In genomic region chr12:15545329-15545728, GRCh38 we compare ENCODE assay signal across 16 cellular contexts.
DNase-seq lines count a peak whose midpoint lies in the region; ATAC-seq and TF ChIP-seq lines count a peak whose summit lies in the region.
"Had no signal": no experiment of that assay in that cellular context is flagged by ENCODE, and none has a peak within 500 bp of the region (broad histone marks: within the 10 kb centered on the region; RNA-seq: fewer than 3 reads in every experiment).

No MANE protein-coding gene starts in this region.

- no peak for DNase-seq in activated naive CD4-positive, alpha-beta T cell treated with anti-CD3 and anti-CD28 coated beads, Interleukin-2, amount 10 ng/mL, durations not matched to agents 7 days and 5 days
- DNase-seq in activated naive CD4-positive, alpha-beta T cell (lab: John Stamatoyannopoulos, UW) = no peak
- DNase-seq in T-cell (no peak), upper lobe of left lung (no peak), testis (no peak), H4 (ENCODE audit: low spot score) (no peak), germinal center (ENCODE audit: low spot score) (no peak)
- DNase-seq in effector memory CD4-positive, alpha-beta T cell = no peak
- DNase-seq: effector CD4-positive, alpha-beta T cell; islet precursor cell; mesendoderm; NCI-H2081 treated with DMSO at 0.1 percent for 48 hours; NCI-H526; PC-9; stomach had no signal

- no peaks in the 10 kb centered on the region for H3K27me3 ChIP-seq in effector memory CD4-positive, alpha-beta T cell (replicated peaks; ENCODE audit: control insufficient read depth, insufficient read depth, low read length, poor library complexity, severe bottlenecking)
- H3K27me3 ChIP-seq in upper lobe of left lung = no peaks in the 10 kb centered on the region
- H3K27me3 ChIP-seq in testis = no peaks in the 10 kb centered on the region
- H3K27me3 ChIP-seq: stomach had no signal

- peaks cover 42% of the 10 kb centered on the region for H3K36me3 Mint-ChIP-seq in activated naive CD4-positive, alpha-beta T cell treated with anti-CD3 and anti-CD28 coated beads, Interleukin-2, amount 10 ng/mL, durations not matched to agents 7 days and 5 days
- H3K36me3 Mint-ChIP-seq in T-cell = peaks cover 6% of the 10 kb centered on the region

- H3K9me3 Mint-ChIP-seq in activated naive CD4-positive, alpha-beta T cell treated with anti-CD3 and anti-CD28 coated beads, Interleukin-2, amount 10 ng/mL, durations not matched to agents 7 days and 5 days = peaks cover 11% of the 10 kb centered on the region
- H3K9me3 Mint-ChIP-seq in T-cell = peaks cover 0 to 2% (median 0%) of the 10 kb centered on the region in 3 donors

- intact Hi-C loops in testis (cut with DNase I; ENCODE audit: low total_unique reads) = no loop called here

- TF ChIP-seq CTCF in upper lobe of left lung (IDR thresholded peaks at IDR 0.05) (no peak), testis (IDR thresholded peaks at IDR 0.05) (no peak)

- peaks cover 27% of the 10 kb centered on the region for H3K4me1 ChIP-seq in effector memory CD4-positive, alpha-beta T cell (ENCODE audit: control insufficient read depth, insufficient read depth, low read length, poor library complexity, severe bottlenecking)
- H3K4me1 ChIP-seq in upper lobe of left lung = peaks cover 0 to 3% (median 0%) of the 10 kb centered on the region in 4 donors
- peaks cover 5% of the 10 kb centered on the region for H3K4me1 ChIP-seq in testis

- H3K4me3 Mint-ChIP-seq in activated naive CD4-positive, alpha-beta T cell treated with anti-CD3 and anti-CD28 coated beads, Interleukin-2, amount 10 ng/mL, durations not matched to agents 7 days and 5 days = no peak overlapping the region
- peak overlapping the region in 2 of 3 donors; percentile 41 to 43 for H3K4me3 Mint-ChIP-seq in T-cell

- POLR2A ChIA-PET in T-cell (lab: Charles Lee) = interaction anchor here (0.6 to 1.5 kb wide), 3 partner anchors 18 to 1133 kb away, joined by 3 read pairs; no protein-coding TSS in a partner anchor

- peak overlapping the region; percentile 100 for H3K27ac Mint-ChIP-seq in activated naive CD4-positive, alpha-beta T cell treated with anti-CD3 and anti-CD28 coated beads, Interleukin-2, amount 10 ng/mL, durations not matched to agents 7 days and 5 days
- H3K27ac Mint-ChIP-seq in T-cell = peak overlapping the region; percentile 97 to 98

- H3K27ac ChIP-seq in effector memory CD4-positive, alpha-beta T cell (ENCODE audit: insufficient read depth, low read length, poor library complexity, severe bottlenecking) = peak overlapping the region; percentile 54
- H3K27ac ChIP-seq in upper lobe of left lung (peak overlapping the region in 3 of 4 donors; percentile 28 to 69 (median 38)), testis (no peak overlapping the region)
- H3K27ac ChIP-seq: PC-9, SK-N-MC had no signal

- no peaks in the 10 kb centered on the region for H3K27me3 Mint-ChIP-seq in activated naive CD4-positive, alpha-beta T cell treated with anti-CD3 and anti-CD28 coated beads, Interleukin-2, amount 10 ng/mL, durations not matched to agents 7 days and 5 days
- H3K27me3 Mint-ChIP-seq in T-cell = no peaks in the 10 kb centered on the region

- no peak overlapping the region for H3K4me3 ChIP-seq in effector memory CD4-positive, alpha-beta T cell (ENCODE audit: insufficient read depth, low read depth, low read length, poor library complexity, severe bottlenecking)
- no peak overlapping the region for H3K4me3 ChIP-seq in upper lobe of left lung
- H3K4me3 ChIP-seq in testis = no peak overlapping the region
- H3K4me3 ChIP-seq: PC-9, SK-N-MC, stomach had no signal

- TF ChIP-seq EP300 in upper lobe of left lung (IDR thresholded peaks at IDR 0.05) = no peak

- ATAC-seq in T-cell (replicated peaks in 1 of 4) = no peak
- peak in 1 of 2 donors; percentile 25 for ATAC-seq in upper lobe of left lung (ENCODE audit: low FRiP score in 2 of 2)

- WGBS in upper lobe of left lung, 2 donors = 78 to 85% methylated on average over 1 of the region's 1 CpG
- 60 to 67% methylated on average over 1 of the region's 1 CpG for WGBS in testis, 2 donors

- TF ChIP-seq POLR2A in upper lobe of left lung (IDR thresholded peaks at IDR 0.05) (no peak), testis (IDR thresholded peaks at IDR 0.05) (no peak)

- peaks cover 75% of the 10 kb centered on the region for H3K4me1 Mint-ChIP-seq in activated naive CD4-positive, alpha-beta T cell treated with anti-CD3 and anti-CD28 coated beads, Interleukin-2, amount 10 ng/mL, durations not matched to agents 7 days and 5 days
- peaks cover 64 to 77% (median 75%) of the 10 kb centered on the region in 3 donors for H3K4me1 Mint-ChIP-seq in T-cell

- no peaks in the 10 kb centered on the region for H3K36me3 ChIP-seq in effector memory CD4-positive, alpha-beta T cell (ENCODE audit: control insufficient read depth, insufficient read depth, low read length)
- H3K36me3 ChIP-seq in upper lobe of left lung (no peaks in the 10 kb centered on the region), testis (ENCODE audit: low read depth, missing control alignments) (no peaks in the 10 kb centered on the region)
- H3K36me3 ChIP-seq: stomach had no signal

- CTCF ChIA-PET in activated naive CD4-positive, alpha-beta T cell treated with anti-CD3 and anti-CD28 coated beads, Interleukin-2, amount 10 ng/mL, durations not matched to agents 7 days and 5 days (lab: Charles Lee) = interaction anchor here (1.2 to 3.1 kb wide), 5 partner anchors 10 to 33 kb away, joined by 4 to 13 read pairs (median 7); no protein-coding TSS in a partner anchor
- CTCF ChIA-PET in T-cell (lab: Charles Lee) = interaction anchor here (0.6 to 3.4 kb wide), 6 partner anchors 11 to 593 kb away, joined by 3 to 23 read pairs (median 5); no protein-coding TSS in a partner anchor

- H3K9me3 ChIP-seq in effector memory CD4-positive, alpha-beta T cell (ENCODE audit: control insufficient read depth, low read length) = no peaks in the 10 kb centered on the region
- H3K9me3 ChIP-seq in upper lobe of left lung (no peaks in the 10 kb centered on the region), testis (no peaks in the 10 kb centered on the region)
- H3K9me3 ChIP-seq: stomach had no signal

Comparison
In these comparisons a context has a peak if more than half of its experiments do, and no peak if none do; other contexts are left out.
1. H3K27ac ChIP-seq: peak in effector memory CD4-positive, alpha-beta T cell (single experiment) and upper lobe of left lung (3 of 4); none in testis (0 of 2).